ENCODE assay signal across 31 cellular contexts in the genomic region with DNA sequence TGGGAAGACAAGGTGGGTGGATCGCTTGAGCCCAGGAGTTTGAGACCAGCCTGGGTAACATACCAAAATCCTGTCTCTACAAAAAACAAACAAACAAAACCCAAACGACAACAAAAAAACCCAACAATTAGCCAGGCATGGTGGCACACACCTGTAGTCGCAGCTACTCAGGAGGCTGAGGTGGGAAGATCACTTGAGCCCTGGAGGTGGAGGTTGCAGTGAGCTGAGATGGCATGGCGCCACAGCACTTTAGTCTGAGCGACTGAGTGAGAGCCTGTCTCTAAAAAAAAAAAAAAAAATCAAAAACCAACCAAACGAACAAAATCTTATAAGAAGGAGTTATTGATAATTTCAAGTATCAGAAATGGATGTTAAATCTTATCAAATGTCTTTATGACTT.
"Had no signal": no experiment of that assay in that cellular context is flagged by ENCODE, and none has a peak within 500 bp of the region (broad histone marks: within the 10 kb centered on the region; RNA-seq: fewer than 3 reads in every experiment).

No MANE protein-coding gene starts in this region.

- H3K4me1 Mint-ChIP-seq: stimulated activated memory B cell treated with anti-CD40 and anti-IgM and Interleukin-4, amounts not matched to agents 10 μg/mL and 1 μg/mL and 100 μg/mL, for 72 hours; stimulated activated naive CD8-positive, alpha-beta T cell treated with anti-CD3 and anti-CD28 coated beads, Interleukin-15, amount 100 ng/mL, for 72 hours had no signal

- H3K27me3 Mint-ChIP-seq: stimulated activated memory B cell treated with anti-CD40 and anti-IgM and Interleukin-4, amounts not matched to agents 10 μg/mL and 1 μg/mL and 100 μg/mL, for 72 hours; stimulated activated naive CD8-positive, alpha-beta T cell treated with anti-CD3 and anti-CD28 coated beads, Interleukin-15, amount 100 ng/mL, for 72 hours had no signal

- DNase-seq: naive thymus-derived CD4-positive, alpha-beta T cell; occipital lobe; ovary; posterior cingulate gyrus; psoas muscle; right cardiac atrium; right lobe of liver; spleen; stimulated activated CD4-positive, alpha-beta T cell treated with anti-CD3 and anti-CD28 coated beads, Interleukin-12 subunit alpha, Interleukin-12 subunit beta, amount 100 ng/mL, for 4 hours; stimulated activated CD4-positive, alpha-beta T cell treated with anti-CD3 and anti-CD28 coated beads, Interleukin-1b, Interleukin-23, amount 100 ng/mL, for 48 hours; stimulated activated CD4-positive, alpha-beta T cell treated with anti-CD3 and anti-CD28 coated beads, Interleukin-4, amount 100 ng/mL, for 1 hour; stimulated activated CD4-positive, alpha-beta T cell treated with anti-CD3 and anti-CD28 coated beads, Interleukin-4, amount 100 ng/mL, for 4 hours; stimulated activated CD8-positive, alpha-beta memory T cell treated with anti-CD3 and anti-CD28 coated beads, Interleukin-4, amount 100 ng/mL, for 48 hours; stimulated activated naive CD4-positive, alpha-beta T cell; stimulated activated naive CD8-positive, alpha-beta T cell treated with anti-CD3 and anti-CD28 coated beads, Interleukin-15, amount 100 ng/mL, for 72 hours; stimulated activated naive CD8-positive, alpha-beta T cell treated with anti-CD3 and anti-CD28 coated beads, Interleukin-15, Interleukin-2, amounts not matched to agents 100 U/mL and 50 U/mL, for 24 hours; substantia nigra; testis; tibial artery; transverse colon; upper lobe of right lung; uterus had no signal

- H3K4me3 ChIP-seq: neural progenitor cell, ovary, psoas muscle, right lobe of liver, skin epidermis, smooth muscle cell, spleen, suprapubic skin, testis, tibial artery, transverse colon, upper lobe of right lung, uterus had no signal

- H3K27ac ChIP-seq: neural progenitor cell, ovary, parathyroid adenoma, psoas muscle, right lobe of liver, skin epidermis, spleen, suprapubic skin, testis, tibial artery, transverse colon, upper lobe of right lung, uterus had no signal

- H3K9me3 Mint-ChIP-seq: naive thymus-derived CD4-positive, alpha-beta T cell; stimulated activated memory B cell treated with anti-CD40 and anti-IgM and Interleukin-4, amounts not matched to agents 10 μg/mL and 1 μg/mL and 100 μg/mL, for 72 hours; stimulated activated naive CD8-positive, alpha-beta T cell treated with anti-CD3 and anti-CD28 coated beads, Interleukin-15, amount 100 ng/mL, for 72 hours; type B pancreatic cell had no signal

- H3K4me3 Mint-ChIP-seq: naive thymus-derived CD4-positive, alpha-beta T cell; nephron; neural progenitor cell; stimulated activated memory B cell treated with anti-CD40 and anti-IgM and Interleukin-4, amounts not matched to agents 10 μg/mL and 1 μg/mL and 100 μg/mL, for 72 hours; stimulated activated naive CD8-positive, alpha-beta T cell treated with anti-CD3 and anti-CD28 coated beads, Interleukin-15, amount 100 ng/mL, for 72 hours; type B pancreatic cell had no signal

- ATAC-seq: naive thymus-derived CD4-positive, alpha-beta T cell; psoas muscle; right cardiac atrium; right lobe of liver; stimulated activated memory B cell treated with anti-CD40 and anti-IgM and Interleukin-4, amounts not matched to agents 10 μg/mL and 1 μg/mL and 100 μg/mL, for 72 hours; stimulated activated naive CD8-positive, alpha-beta T cell treated with anti-CD3 and anti-CD28 coated beads, Interleukin-15, amount 100 ng/mL, for 72 hours; stimulated activated naive CD8-positive, alpha-beta T cell treated with anti-CD3 and anti-CD28 coated beads, Interleukin-15, Interleukin-2, amounts not matched to agents 100 U/mL and 50 U/mL, for 24 hours; upper lobe of right lung had no signal

- H3K27ac Mint-ChIP-seq: naive thymus-derived CD4-positive, alpha-beta T cell; nephron; neural progenitor cell; progenitor cell of endocrine pancreas; stimulated activated memory B cell treated with anti-CD40 and anti-IgM and Interleukin-4, amounts not matched to agents 10 μg/mL and 1 μg/mL and 100 μg/mL, for 72 hours; stimulated activated naive CD8-positive, alpha-beta T cell treated with anti-CD3 and anti-CD28 coated beads, Interleukin-15, amount 100 ng/mL, for 72 hours; type B pancreatic cell had no signal

- H3K36me3 Mint-ChIP-seq: neural progenitor cell; stimulated activated memory B cell treated with anti-CD40 and anti-IgM and Interleukin-4, amounts not matched to agents 10 μg/mL and 1 μg/mL and 100 μg/mL, for 72 hours; type B pancreatic cell had no signal
